ENCODE assay signal across 1 cellular context in the genomic region with DNA sequence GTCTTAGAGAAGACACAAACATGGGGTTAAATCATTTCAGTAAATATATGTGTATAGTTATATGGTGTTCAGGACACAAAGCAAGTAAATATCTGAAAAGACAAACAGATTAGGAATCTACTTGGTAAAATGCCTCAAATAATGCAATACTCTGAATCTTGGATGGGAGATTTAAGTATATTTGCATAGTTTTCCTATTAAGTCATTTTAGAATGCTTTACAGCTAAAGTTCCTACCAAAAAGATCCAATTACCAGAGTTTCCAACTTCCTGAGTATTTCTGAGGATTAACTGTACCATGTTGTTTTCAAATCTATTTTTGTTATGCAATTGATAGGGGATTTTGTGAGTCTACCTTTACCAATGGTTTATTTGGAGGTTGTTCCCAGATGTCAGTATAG.
TF ChIP-seq lines count a peak whose summit lies in the region.

No MANE protein-coding gene starts in this region.

TF ChIP-seq in HepG2, 621 proteins besides CTCF, POLR2A, EP300 and RAD21 (continued from another document):
- TF ChIP-seq, protein P1, sequence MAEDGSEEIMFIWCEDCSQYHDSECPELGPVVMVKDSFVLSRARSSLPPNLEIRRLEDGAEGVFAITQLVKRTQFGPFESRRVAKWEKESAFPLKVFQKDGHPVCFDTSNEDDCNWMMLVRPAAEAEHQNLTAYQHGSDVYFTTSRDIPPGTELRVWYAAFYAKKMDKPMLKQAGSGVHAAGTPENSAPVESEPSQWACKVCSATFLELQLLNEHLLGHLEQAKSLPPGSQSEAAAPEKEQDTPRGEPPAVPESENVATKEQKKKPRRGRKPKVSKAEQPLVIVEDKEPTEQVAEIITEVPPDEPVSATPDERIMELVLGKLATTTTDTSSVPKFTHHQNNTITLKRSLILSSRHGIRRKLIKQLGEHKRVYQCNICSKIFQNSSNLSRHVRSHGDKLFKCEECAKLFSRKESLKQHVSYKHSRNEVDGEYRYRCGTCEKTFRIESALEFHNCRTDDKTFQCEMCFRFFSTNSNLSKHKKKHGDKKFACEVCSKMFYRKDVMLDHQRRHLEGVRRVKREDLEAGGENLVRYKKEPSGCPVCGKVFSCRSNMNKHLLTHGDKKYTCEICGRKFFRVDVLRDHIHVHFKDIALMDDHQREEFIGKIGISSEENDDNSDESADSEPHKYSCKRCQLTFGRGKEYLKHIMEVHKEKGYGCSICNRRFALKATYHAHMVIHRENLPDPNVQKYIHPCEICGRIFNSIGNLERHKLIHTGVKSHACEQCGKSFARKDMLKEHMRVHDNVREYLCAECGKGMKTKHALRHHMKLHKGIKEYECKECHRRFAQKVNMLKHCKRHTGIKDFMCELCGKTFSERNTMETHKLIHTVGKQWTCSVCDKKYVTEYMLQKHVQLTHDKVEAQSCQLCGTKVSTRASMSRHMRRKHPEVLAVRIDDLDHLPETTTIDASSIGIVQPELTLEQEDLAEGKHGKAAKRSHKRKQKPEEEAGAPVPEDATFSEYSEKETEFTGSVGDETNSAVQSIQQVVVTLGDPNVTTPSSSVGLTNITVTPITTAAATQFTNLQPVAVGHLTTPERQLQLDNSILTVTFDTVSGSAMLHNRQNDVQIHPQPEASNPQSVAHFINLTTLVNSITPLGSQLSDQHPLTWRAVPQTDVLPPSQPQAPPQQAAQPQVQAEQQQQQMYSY (CRISPR knock-in tag; IDR thresholded peaks at IDR 0.05): no peak
- no peak for TF ChIP-seq ZFYVE20 (CRISPR knock-in tag; IDR thresholded peaks at IDR 0.05; ENCODE audit: borderline replicate concordance, low read depth)
- no peak for TF ChIP-seq ZNF776 (CRISPR knock-in tag; IDR thresholded peaks at IDR 0.05)
- TF ChIP-seq RBAK (CRISPR knock-in tag; IDR thresholded peaks at IDR 0.05): no peak
- no peak for TF ChIP-seq ATF1 (CRISPR knock-in tag; IDR thresholded peaks at IDR 0.05)
- no peak for TF ChIP-seq HMGXB3 (CRISPR knock-in tag; IDR thresholded peaks at IDR 0.05; ENCODE audit: borderline replicate concordance)
- TF ChIP-seq ZNF235 (CRISPR knock-in tag; IDR thresholded peaks at IDR 0.05; ENCODE audit: borderline replicate concordance): no peak
- no peak for TF ChIP-seq ZFP37 (CRISPR knock-in tag; IDR thresholded peaks at IDR 0.05; ENCODE audit: borderline replicate concordance)
- TF ChIP-seq SIX4 (CRISPR knock-in tag; IDR thresholded peaks at IDR 0.05): no peak
- no peak for TF ChIP-seq ZNF784 (CRISPR knock-in tag; IDR thresholded peaks at IDR 0.05; ENCODE audit: borderline replicate concordance)
- no peak for TF ChIP-seq SNAPC5 (CRISPR knock-in tag; IDR thresholded peaks at IDR 0.05; ENCODE audit: borderline replicate concordance)
